ENCODE assay signal across 18 cellular contexts in the genomic region with DNA sequence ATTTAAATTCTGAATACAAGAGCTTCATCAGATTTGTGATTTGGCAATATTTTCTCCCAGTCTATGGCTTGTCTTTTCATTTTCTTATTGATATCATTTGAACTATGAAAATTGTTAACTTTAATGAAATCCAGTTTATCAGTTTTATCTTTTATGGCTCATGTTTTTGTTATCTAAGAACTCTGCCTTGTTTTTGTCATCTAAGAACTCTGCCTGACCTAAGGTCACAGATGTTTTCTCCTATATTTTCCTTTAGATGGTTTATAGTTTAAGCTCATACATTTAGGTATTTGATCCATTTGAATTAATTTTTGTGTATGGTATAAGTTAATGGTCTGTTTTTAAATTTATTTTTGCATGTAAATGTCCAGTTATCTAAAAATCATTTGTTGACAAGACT.
"Had no signal": no experiment of that assay in that cellular context is flagged by ENCODE, and none has a peak within 500 bp of the region (broad histone marks: within the 10 kb centered on the region; RNA-seq: fewer than 3 reads in every experiment).

No MANE protein-coding gene starts in this region.

- H3K27ac ChIP-seq: body of pancreas, coronary artery, hepatocyte, sigmoid colon, stomach, testis, upper lobe of left lung, WERI-Rb-1 had no signal

- H3K36me3 ChIP-seq: sigmoid colon, stomach, upper lobe of left lung, WERI-Rb-1 had no signal

- DNase-seq: activated CD4-positive, alpha-beta T cell treated with anti-CD3 and anti-CD28 coated beads, Interleukin-2, amount 50 U/mL, for 48 hours; activated gamma-delta T cell; activated T-cell treated with anti-CD3 and anti-CD28 coated beads, Interleukin-2, amount 50 U/mL, for 48 hours; amniotic stem cell; body of pancreas; caudate nucleus; effector memory CD4-positive, alpha-beta T cell; left ventricle myocardium superior; mesendoderm; sigmoid colon; stimulated activated CD4-positive, alpha-beta T cell treated with anti-CD3 and anti-CD28 coated beads, Interleukin-1b, Interleukin-23, amount 100 ng/mL, for 48 hours; stomach; testis; upper lobe of left lung; WERI-Rb-1 had no signal

- H3K27me3 ChIP-seq: body of pancreas, hepatocyte, sigmoid colon, stomach, testis, upper lobe of left lung had no signal

- H2AFZ ChIP-seq: hepatocyte had no signal

- H3K4me2 ChIP-seq: hepatocyte had no signal

- ATAC-seq: body of pancreas, left ventricle myocardium superior had no signal

- H3K27me3 Mint-ChIP-seq: activated naive CD8-positive, alpha-beta T cell had no signal

- H3K4me1 ChIP-seq: testis had no signal

- H3K4me3 ChIP-seq: body of pancreas, coronary artery, hepatocyte, sigmoid colon, stomach, testis, upper lobe of left lung had no signal

- H3K9me3 ChIP-seq: body of pancreas, sigmoid colon, stomach, testis, upper lobe of left lung had no signal
